Comparison of ENCODE assay signal across 7 cellular contexts in the genomic region with DNA sequence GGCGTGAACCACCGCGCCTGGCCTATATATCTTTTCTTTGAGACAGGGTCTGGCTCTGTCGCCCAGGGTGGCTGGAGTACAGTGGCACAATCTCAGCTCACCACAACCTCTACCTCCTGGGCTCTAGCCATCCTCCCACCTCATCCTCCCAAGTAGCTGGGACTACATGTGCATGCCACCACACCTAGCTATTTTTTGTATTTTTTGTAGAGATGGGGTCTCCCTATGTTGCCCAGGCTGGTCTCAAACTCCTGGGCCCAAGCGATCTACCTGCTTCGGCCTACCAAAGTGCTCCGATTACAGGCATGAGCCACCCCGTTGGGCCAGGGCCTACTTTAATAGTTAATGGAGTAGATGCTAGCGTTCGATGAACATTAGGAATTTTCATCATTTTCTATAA. TPM values are rescaled to one million over a fixed set of nuclear protein-coding genes. Genes with fewer than 3 reads are reported as not detected.
DNase-seq lines count a peak whose midpoint lies in the region.
"Had no signal": no experiment of that assay in that cellular context is flagged by ENCODE, and none has a peak within 500 bp of the region (broad histone marks: within the 10 kb centered on the region; RNA-seq: fewer than 3 reads in every experiment).

No MANE protein-coding gene starts in this region.

- POLR2A ChIA-PET in CD4-positive, alpha-beta memory T cell (lab: Charles Lee; ENCODE audit: partially characterized antibody) = interaction anchor here (0.6 to 5.9 kb wide), 7 partner anchors 12 to 156 kb away, joined by 3 to 135 read pairs (median 26); a partner anchor contains a TSS
- POLR2A ChIA-PET in activated CD4-positive, alpha-beta memory T cell treated with anti-CD3 and anti-CD28 coated beads for 36 hours (lab: Charles Lee) = no interaction called here

- peak overlapping the region; percentile 68 to 88 (median 86) for H3K4me3 Mint-ChIP-seq in CD4-positive, alpha-beta memory T cell
- peak overlapping the region; percentile 81 for H3K4me3 Mint-ChIP-seq in activated CD4-positive, alpha-beta memory T cell treated with anti-CD3 and anti-CD28 coated beads for 36 hours

- peaks cover 0 to 4% (median 0%) of the 10 kb centered on the region in 8 donors for H3K9me3 Mint-ChIP-seq in CD4-positive, alpha-beta memory T cell
- H3K9me3 Mint-ChIP-seq in activated CD4-positive, alpha-beta memory T cell treated with anti-CD3 and anti-CD28 coated beads for 36 hours = no peaks in the 10 kb centered on the region

- H3K9me3 ChIP-seq in CD4-positive, alpha-beta memory T cell (ENCODE audit: control insufficient read depth in 1 of 2, low read length in 2 of 2) = no peaks in the 10 kb centered on the region
- H3K9me3 ChIP-seq in mesodermal cell (ENCODE audit: control insufficient read depth, low read length) = no peaks in the 10 kb centered on the region

- no peak for DNase-seq in CD4-positive, alpha-beta memory T cell
- DNase-seq in activated CD4-positive, alpha-beta memory T cell treated with anti-CD3 and anti-CD28 coated beads for 36 hours = no peak
- DNase-seq in activated gamma-delta T cell treated with Interleukin-2 at 50 U/mL for 16 hours (no peak), NCI-H524 treated with DMSO at 0.1 percent for 48 hours (lab: John Stamatoyannopoulos, UW) (no peak), HT-29 (ENCODE audit: low spot score) (no peak)

- intact Hi-C loops in CD4-positive, alpha-beta memory T cell (cut with micrococcal nuclease) = loop anchor here (5.0 kb wide), 1 partner anchor 38 kb away; a partner anchor contains a TSS
- intact Hi-C loops in activated CD4-positive, alpha-beta memory T cell treated with anti-CD3 and anti-CD28 coated beads for 36 hours (cut with micrococcal nuclease) = loop anchor here (5.0 kb wide), 3 partner anchors 38 to 217 kb away; a partner anchor contains a TSS

- H3K27me3 Mint-ChIP-seq in CD4-positive, alpha-beta memory T cell = peaks cover 0 to 1% of the 10 kb centered on the region in 2 donors
- H3K27me3 Mint-ChIP-seq in activated CD4-positive, alpha-beta memory T cell treated with anti-CD3 and anti-CD28 coated beads for 36 hours = no peaks in the 10 kb centered on the region

- CTCF ChIA-PET in CD4-positive, alpha-beta memory T cell (lab: Charles Lee; ENCODE audit: partially characterized antibody) = interaction anchor here (0.9 to 12.0 kb wide), 3 partner anchors 14 to 76 kb away, joined by 3 to 126 read pairs (median 5); a partner anchor contains a TSS
- CTCF ChIA-PET in activated CD4-positive, alpha-beta memory T cell treated with anti-CD3 and anti-CD28 coated beads for 36 hours (lab: Charles Lee) = interaction anchor here (1.6 to 4.8 kb wide), 3 partner anchors 13 to 76 kb away, joined by 4 to 44 read pairs (median 7); a partner anchor contains a TSS

- no peaks in the 10 kb centered on the region for H3K27me3 ChIP-seq in CD4-positive, alpha-beta memory T cell (ENCODE audit: insufficient read depth, low read length)

- peak overlapping the region; percentile 9 to 98 (median 89) for H3K27ac Mint-ChIP-seq in CD4-positive, alpha-beta memory T cell
- H3K27ac Mint-ChIP-seq in activated CD4-positive, alpha-beta memory T cell treated with anti-CD3 and anti-CD28 coated beads for 36 hours = peak overlapping the region; percentile 82

- peak overlapping the region; percentile 73 for H3K27ac ChIP-seq in CD4-positive, alpha-beta memory T cell (ENCODE audit: low read depth, low read length)
- peak overlapping the region; percentile 93 for H3K27ac ChIP-seq in mesodermal cell (ENCODE audit: low read depth, low read length, severe bottlenecking)

- WGBS in mesodermal cell (ENCODE audit: insufficient coverage in 2 of 2), 2 experiments = 96 to 97% methylated on average over 8 of the region's 10 CpGs

- H3K4me1 Mint-ChIP-seq in CD4-positive, alpha-beta memory T cell = peaks cover 23 to 52% (median 36%) of the 10 kb centered on the region in 4 donors
- peaks cover 26% of the 10 kb centered on the region for H3K4me1 Mint-ChIP-seq in activated CD4-positive, alpha-beta memory T cell treated with anti-CD3 and anti-CD28 coated beads for 36 hours (ENCODE audit: low read depth)

- H3K36me3 ChIP-seq in CD4-positive, alpha-beta memory T cell (ENCODE audit: insufficient read depth, low read length) = peaks cover 17% of the 10 kb centered on the region
- H3K36me3 ChIP-seq in mesodermal cell (ENCODE audit: control insufficient read depth, insufficient read depth, low read length) = peaks cover 54% of the 10 kb centered on the region

- peak overlapping the region in 1 of 2 donors; percentile 17 for H3K4me3 ChIP-seq in CD4-positive, alpha-beta memory T cell (ENCODE audit: low read length in 2 of 2)
- peak overlapping the region; percentile 81 for H3K4me3 ChIP-seq in mesodermal cell (ENCODE audit: extremely low read depth, insufficient read depth, low read length, poor library complexity, severe bottlenecking)

- peaks cover 30% of the 10 kb centered on the region for H3K4me1 ChIP-seq in CD4-positive, alpha-beta memory T cell (ENCODE audit: insufficient read depth, low read length)
- no peaks in the 10 kb centered on the region for H3K4me1 ChIP-seq in mesodermal cell (ENCODE audit: control insufficient read depth, insufficient read depth, low read length, poor library complexity, severe bottlenecking)

- H3K36me3 Mint-ChIP-seq in CD4-positive, alpha-beta memory T cell = peaks cover 13 to 32% of the 10 kb centered on the region in 2 donors
- H3K36me3 Mint-ChIP-seq in activated CD4-positive, alpha-beta memory T cell treated with anti-CD3 and anti-CD28 coated beads for 36 hours = peaks cover 41% of the 10 kb centered on the region

RNA-seq across cellular contexts. Expression of a gene that starts 3.4 kb away (rescaled TPM):
- total RNA-seq in CD4-positive, alpha-beta memory T cell = 10 to 100 TPM; 66.0 to 67.2 TPM
- polyA plus RNA-seq in CD4-positive, alpha-beta memory T cell = 1 to 10 TPM in 1 of 2 donors, under 1 TPM in 1; 0.60 to 1.8 TPM
- total RNA-seq in activated CD4-positive, alpha-beta memory T cell treated with anti-CD3 and anti-CD28 coated beads for 36 hours = 10 to 100 TPM; 65.2 to 76.4 TPM
- polyA plus RNA-seq in mesodermal cell (2013, experiment 1 of 2) = 58.9 TPM
- 50.4 TPM for polyA plus RNA-seq in mesodermal cell (2013, experiment 2 of 2)
- 24.5 TPM in 2 replicates for total RNA-seq in HT-29 (2014; rRNA removed; shearing (Covaris generic))

RNA-seq across cellular contexts. Expression of a gene that starts 14.2 kb away (rescaled TPM):
- total RNA-seq in CD4-positive, alpha-beta memory T cell = 100 to 1,000 TPM; 199 to 209 TPM
- 100 to 1,000 TPM; 175 to 243 TPM for polyA plus RNA-seq in CD4-positive, alpha-beta memory T cell
- total RNA-seq in activated CD4-positive, alpha-beta memory T cell treated with anti-CD3 and anti-CD28 coated beads for 36 hours = 100 to 1,000 TPM; 167 to 182 TPM
- polyA plus RNA-seq in mesodermal cell (2013, experiment 1 of 2) = 142 TPM
- 126 TPM for polyA plus RNA-seq in mesodermal cell (2013, experiment 2 of 2)
- 258 and 260 TPM in 2 replicates for total RNA-seq in HT-29 (2014; rRNA removed; shearing (Covaris generic))

RNA-seq across cellular contexts. Expression of a gene that starts 17.0 kb away (rescaled TPM):
- 10 to 100 TPM; 30.8 to 34.5 TPM for total RNA-seq in CD4-positive, alpha-beta memory T cell
- polyA plus RNA-seq in CD4-positive, alpha-beta memory T cell = 100 to 1,000 TPM in 1 of 2 donors, 10 to 100 TPM in 1; 60.6 to 114 TPM
- total RNA-seq in activated CD4-positive, alpha-beta memory T cell treated with anti-CD3 and anti-CD28 coated beads for 36 hours = 10 to 100 TPM; 54.2 TPM
- 87.7 TPM for polyA plus RNA-seq in mesodermal cell (2013, experiment 1 of 2)
- polyA plus RNA-seq in mesodermal cell (2013, experiment 2 of 2) = 78.6 TPM
- total RNA-seq in HT-29 (2014; rRNA removed; shearing (Covaris generic)) = 90.4 and 105 TPM in 2 replicates

RNA-seq across cellular contexts. Expression of a gene that starts 23.9 kb away (rescaled TPM):
- total RNA-seq in CD4-positive, alpha-beta memory T cell = 1 to 10 TPM; 4.5 to 4.9 TPM
- polyA plus RNA-seq in CD4-positive, alpha-beta memory T cell = 1 to 10 TPM; 4.9 to 8.1 TPM
- 1 to 10 TPM; 6.6 to 7.0 TPM for total RNA-seq in activated CD4-positive, alpha-beta memory T cell treated with anti-CD3 and anti-CD28 coated beads for 36 hours
- 14.4 TPM for polyA plus RNA-seq in mesodermal cell (2013, experiment 1 of 2)
- polyA plus RNA-seq in mesodermal cell (2013, experiment 2 of 2) = 13.0 TPM
- total RNA-seq in HT-29 (2014; rRNA removed; shearing (Covaris generic)) = 32.9 and 38.0 TPM in 2 replicates

RNA-seq across cellular contexts. Expression of a gene that starts 31.3 kb away (rescaled TPM):
- total RNA-seq in CD4-positive, alpha-beta memory T cell = not detected
- not detected for polyA plus RNA-seq in CD4-positive, alpha-beta memory T cell
- total RNA-seq in activated CD4-positive, alpha-beta memory T cell treated with anti-CD3 and anti-CD28 coated beads for 36 hours = not detected
- not detected for polyA plus RNA-seq in mesodermal cell (2013, experiment 1 of 2)
- polyA plus RNA-seq in mesodermal cell (2013, experiment 2 of 2) = not detected
- total RNA-seq in HT-29 (2014; rRNA removed; shearing (Covaris generic)) = 0.37 and 0.48 TPM in 2 replicates
- total RNA-seq: HT1080 had no signal
